Comparison of ENCODE assay signal across 8 cellular contexts in the genomic region with DNA sequence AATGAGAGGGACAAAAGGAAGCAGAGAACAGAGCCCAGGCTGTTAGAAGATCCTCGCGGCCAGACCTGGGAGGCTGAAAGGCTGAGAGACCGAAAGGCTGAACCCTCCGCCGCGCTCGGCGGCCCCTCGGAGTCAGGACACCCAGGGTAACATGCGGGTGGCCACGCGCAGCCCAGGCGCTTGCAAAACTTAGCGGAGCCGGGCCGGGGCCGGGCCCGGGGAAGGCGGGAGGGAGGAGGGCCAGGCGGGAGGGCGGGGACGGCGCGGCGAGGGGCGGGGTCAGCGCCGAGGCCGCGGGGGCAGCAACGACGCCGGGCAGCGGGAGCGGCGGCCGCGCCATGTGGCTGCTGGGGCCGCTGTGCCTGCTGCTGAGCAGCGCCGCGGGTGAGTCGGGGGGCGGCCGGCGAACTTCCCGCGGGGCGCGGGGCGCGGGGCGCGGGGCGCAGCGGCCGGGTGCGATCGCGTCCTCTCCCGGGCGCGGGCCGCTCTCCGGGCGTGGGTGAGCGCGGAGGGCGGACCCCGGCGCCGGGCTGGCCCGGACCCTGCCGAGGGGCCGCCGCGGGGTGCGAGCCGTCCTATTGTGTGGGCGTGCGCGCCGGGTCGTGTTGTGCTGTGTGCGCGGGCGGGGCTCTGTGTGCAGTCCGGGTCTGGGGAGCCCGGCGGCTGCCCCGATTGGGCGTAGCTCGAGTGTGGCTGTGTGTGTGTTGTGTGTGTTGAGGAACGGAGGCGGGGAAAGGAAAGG. TPM values are rescaled to one million over a fixed set of nuclear protein-coding genes. Genes with fewer than 3 reads are reported as not detected.
A peak's percentile ranks its signal among the peaks of the same experiment; 100 is the strongest.
DNase-seq lines count a peak whose midpoint lies in the region; ATAC-seq and TF ChIP-seq lines count a peak whose summit lies in the region.

A gene with protein sequence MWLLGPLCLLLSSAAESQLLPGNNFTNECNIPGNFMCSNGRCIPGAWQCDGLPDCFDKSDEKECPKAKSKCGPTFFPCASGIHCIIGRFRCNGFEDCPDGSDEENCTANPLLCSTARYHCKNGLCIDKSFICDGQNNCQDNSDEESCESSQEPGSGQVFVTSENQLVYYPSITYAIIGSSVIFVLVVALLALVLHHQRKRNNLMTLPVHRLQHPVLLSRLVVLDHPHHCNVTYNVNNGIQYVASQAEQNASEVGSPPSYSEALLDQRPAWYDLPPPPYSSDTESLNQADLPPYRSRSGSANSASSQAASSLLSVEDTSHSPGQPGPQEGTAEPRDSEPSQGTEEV (plus strand): TSS at position 302 of the 742 bp plus-strand sequence. CDS start 37 bp downstream, at position 339.

- peak within 1 kb of the TSS; percentile 34; the same call in 1 of the 2 replicates for H3K27ac ChIP-seq in 22Rv1

- TF ChIP-seq CTCF in 22Rv1 (IDR thresholded peaks at IDR 0.05) (no peak), epithelial cell of proximal tubule (conservative IDR thresholded peaks at IDR 0.05; ENCODE audit: low read depth, low read length) (no peak), mesothelial cell of epicardium (IDR thresholded peaks at IDR 0.05; ENCODE audit: unreplicated experiment) (no peak)

- no peak for TF ChIP-seq POLR2A in GM18505 (IDR thresholded peaks at IDR 0.05; ENCODE audit: borderline replicate concordance, extremely low read depth, insufficient read depth, insufficient read length)

- H3K4me3 ChIP-seq in epithelial cell of proximal tubule (ENCODE audit: low read depth, low read length) = peak within 1 kb of the TSS; percentile 75

- H3K9me3 Mint-ChIP-seq in mesothelial cell of epicardium = no peaks in the 10 kb centered on the region

- H3K4me1 Mint-ChIP-seq in mesothelial cell of epicardium = peaks cover 41% of the 10 kb centered on the region

- peak within 1 kb of the TSS; percentile 95 for H3K27ac Mint-ChIP-seq in mesothelial cell of epicardium

- peak; percentile 41 for DNase-seq in NCI-H510A (lab: John Stamatoyannopoulos, UW)
- DNase-seq in activated CD8-positive, alpha-beta memory T cell treated with anti-CD3 and anti-CD28 coated beads for 48 hours (ENCODE audit: low read depth in 2 of 3, low spot score in 2 of 3) = peak; percentile 6 to 17 (median 7)
- DNase-seq in epithelial cell of proximal tubule (ENCODE audit: low read depth) = no peak
- peak; percentile 67 to 77 for DNase-seq in mesothelial cell of epicardium (ENCODE audit: low spot score in 2 of 2, unreplicated experiment in 2 of 2)
- peak; percentile 29 for DNase-seq in stimulated activated CD8-positive, alpha-beta memory T cell treated with anti-CD3 and anti-CD28 coated beads, Interleukin-4, amount 100 ng/mL, for 24 hours (ENCODE audit: low read depth)

- peak within 1 kb of the TSS; percentile 95 for H3K4me3 Mint-ChIP-seq in mesothelial cell of epicardium

- peaks cover 2% of the 10 kb centered on the region for H3K27me3 Mint-ChIP-seq in mesothelial cell of epicardium (ENCODE audit: low read depth)

- no peaks in the 10 kb centered on the region for H3K36me3 Mint-ChIP-seq in mesothelial cell of epicardium

- ATAC-seq in GM18505 (IDR thresholded peaks at IDR 0.05; ENCODE audit: unreplicated experiment) (peak; percentile 78), HG03095 (IDR thresholded peaks at IDR 0.05; ENCODE audit: unreplicated experiment) (peak; percentile 83)

RNA-seq across cellular contexts. Expression of the gene that starts here (rescaled TPM):
- 8.2 TPM in 2 replicates for total RNA-seq in epithelial cell of proximal tubule
- total RNA-seq in mesothelial cell of epicardium = 37.9 to 40.7 TPM (median 39.1 TPM) in 3 replicates
